In the genomic region with DNA sequence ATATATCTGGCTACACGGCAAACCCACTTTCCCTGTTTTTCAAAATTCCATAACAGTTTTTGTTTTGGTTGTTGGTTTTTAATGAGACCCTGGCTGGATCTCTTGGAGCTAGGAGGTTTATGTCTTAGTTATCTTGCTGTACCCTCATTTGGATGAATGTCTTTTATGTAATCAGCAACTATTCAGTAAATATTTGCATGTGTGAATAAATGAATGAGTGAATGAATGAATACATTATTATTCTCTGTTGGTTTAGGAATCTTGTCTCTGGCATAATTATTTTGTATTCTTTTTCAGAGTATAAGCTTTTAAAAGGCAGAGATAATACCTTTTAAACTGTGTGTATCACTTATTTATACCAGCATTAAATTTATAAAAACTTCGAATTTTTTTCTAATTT, we compare ENCODE assay signal across 1 cellular context.
TF ChIP-seq lines count a peak whose summit lies in the region.

No MANE protein-coding gene starts in this region.

TF ChIP-seq in SK-N-SH treated with all-trans-retinoic acid at 6 μM for 48 hours, 23 proteins besides CTCF, POLR2A, EP300 and RAD21 (continued from another document):
- TF ChIP-seq, protein P1, sequence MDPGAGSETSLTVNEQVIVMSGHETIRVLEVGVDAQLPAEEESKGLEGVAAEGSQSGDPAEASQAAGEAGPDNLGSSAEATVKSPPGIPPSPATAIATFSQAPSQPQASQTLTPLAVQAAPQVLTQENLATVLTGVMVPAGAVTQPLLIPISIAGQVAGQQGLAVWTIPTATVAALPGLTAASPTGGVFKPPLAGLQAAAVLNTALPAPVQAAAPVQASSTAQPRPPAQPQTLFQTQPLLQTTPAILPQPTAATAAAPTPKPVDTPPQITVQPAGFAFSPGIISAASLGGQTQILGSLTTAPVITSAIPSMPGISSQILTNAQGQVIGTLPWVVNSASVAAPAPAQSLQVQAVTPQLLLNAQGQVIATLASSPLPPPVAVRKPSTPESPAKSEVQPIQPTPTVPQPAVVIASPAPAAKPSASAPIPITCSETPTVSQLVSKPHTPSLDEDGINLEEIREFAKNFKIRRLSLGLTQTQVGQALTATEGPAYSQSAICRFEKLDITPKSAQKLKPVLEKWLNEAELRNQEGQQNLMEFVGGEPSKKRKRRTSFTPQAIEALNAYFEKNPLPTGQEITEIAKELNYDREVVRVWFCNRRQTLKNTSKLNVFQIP (CRISPR knock-in tag; IDR thresholded peaks at IDR 0.05; ENCODE audit: borderline replicate concordance, low read depth) = no peak
- TF ChIP-seq, protein P2, sequence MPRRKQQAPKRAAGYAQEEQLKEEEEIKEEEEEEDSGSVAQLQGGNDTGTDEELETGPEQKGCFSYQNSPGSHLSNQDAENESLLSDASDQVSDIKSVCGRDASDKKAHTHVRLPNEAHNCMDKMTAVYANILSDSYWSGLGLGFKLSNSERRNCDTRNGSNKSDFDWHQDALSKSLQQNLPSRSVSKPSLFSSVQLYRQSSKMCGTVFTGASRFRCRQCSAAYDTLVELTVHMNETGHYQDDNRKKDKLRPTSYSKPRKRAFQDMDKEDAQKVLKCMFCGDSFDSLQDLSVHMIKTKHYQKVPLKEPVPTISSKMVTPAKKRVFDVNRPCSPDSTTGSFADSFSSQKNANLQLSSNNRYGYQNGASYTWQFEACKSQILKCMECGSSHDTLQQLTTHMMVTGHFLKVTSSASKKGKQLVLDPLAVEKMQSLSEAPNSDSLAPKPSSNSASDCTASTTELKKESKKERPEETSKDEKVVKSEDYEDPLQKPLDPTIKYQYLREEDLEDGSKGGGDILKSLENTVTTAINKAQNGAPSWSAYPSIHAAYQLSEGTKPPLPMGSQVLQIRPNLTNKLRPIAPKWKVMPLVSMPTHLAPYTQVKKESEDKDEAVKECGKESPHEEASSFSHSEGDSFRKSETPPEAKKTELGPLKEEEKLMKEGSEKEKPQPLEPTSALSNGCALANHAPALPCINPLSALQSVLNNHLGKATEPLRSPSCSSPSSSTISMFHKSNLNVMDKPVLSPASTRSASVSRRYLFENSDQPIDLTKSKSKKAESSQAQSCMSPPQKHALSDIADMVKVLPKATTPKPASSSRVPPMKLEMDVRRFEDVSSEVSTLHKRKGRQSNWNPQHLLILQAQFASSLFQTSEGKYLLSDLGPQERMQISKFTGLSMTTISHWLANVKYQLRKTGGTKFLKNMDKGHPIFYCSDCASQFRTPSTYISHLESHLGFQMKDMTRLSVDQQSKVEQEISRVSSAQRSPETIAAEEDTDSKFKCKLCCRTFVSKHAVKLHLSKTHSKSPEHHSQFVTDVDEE (CRISPR knock-in tag; IDR thresholded peaks at IDR 0.05) = no peak
- TF ChIP-seq, protein P3, sequence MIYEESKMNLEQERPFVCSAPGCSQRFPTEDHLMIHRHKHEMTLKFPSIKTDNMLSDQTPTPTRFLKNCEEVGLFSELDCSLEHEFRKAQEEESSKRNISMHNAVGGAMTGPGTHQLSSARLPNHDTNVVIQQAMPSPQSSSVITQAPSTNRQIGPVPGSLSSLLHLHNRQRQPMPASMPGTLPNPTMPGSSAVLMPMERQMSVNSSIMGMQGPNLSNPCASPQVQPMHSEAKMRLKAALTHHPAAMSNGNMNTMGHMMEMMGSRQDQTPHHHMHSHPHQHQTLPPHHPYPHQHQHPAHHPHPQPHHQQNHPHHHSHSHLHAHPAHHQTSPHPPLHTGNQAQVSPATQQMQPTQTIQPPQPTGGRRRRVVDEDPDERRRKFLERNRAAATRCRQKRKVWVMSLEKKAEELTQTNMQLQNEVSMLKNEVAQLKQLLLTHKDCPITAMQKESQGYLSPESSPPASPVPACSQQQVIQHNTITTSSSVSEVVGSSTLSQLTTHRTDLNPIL (CRISPR knock-in tag; IDR thresholded peaks at IDR 0.05; ENCODE audit: low read depth) = no peak
- no peak for TF ChIP-seq ZNF70 (CRISPR knock-in tag; IDR thresholded peaks at IDR 0.05)
- no peak for TF ChIP-seq ESRRG (CRISPR knock-in tag; IDR thresholded peaks at IDR 0.05)
- no peak for TF ChIP-seq ZC3H10 (CRISPR knock-in tag; IDR thresholded peaks at IDR 0.05)
- no peak for TF ChIP-seq ISL1 (CRISPR knock-in tag; IDR thresholded peaks at IDR 0.05)
- no peak for TF ChIP-seq BACH2 (CRISPR knock-in tag; IDR thresholded peaks at IDR 0.05; ENCODE audit: borderline replicate concordance)
